Comparison of ENCODE assay signal across 14 cellular contexts in the genomic region with DNA sequence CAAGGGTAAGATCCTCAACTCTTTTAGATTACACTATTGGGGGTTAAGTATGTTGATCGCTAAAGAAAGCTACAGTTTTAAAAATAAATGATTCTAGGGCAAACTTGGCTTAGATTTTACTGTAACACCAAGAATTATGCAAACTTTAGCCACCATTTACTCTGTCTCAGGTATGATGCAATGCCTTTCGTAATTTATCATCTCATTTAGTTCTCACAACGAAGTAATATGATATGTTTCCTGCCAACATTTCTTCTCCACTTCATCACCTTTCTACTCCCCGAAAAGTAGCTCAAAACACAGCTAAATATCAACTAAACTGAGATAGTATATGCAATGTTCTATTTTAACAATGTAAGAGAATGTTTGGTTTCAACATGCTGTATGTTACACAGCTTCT.
"Had no signal": no experiment of that assay in that cellular context is flagged by ENCODE, and none has a peak within 500 bp of the region (broad histone marks: within the 10 kb centered on the region; RNA-seq: fewer than 3 reads in every experiment).

No MANE protein-coding gene starts in this region.

- H3K27ac Mint-ChIP-seq: mesothelial cell of epicardium, neural progenitor cell had no signal

- H3K4me1 Mint-ChIP-seq: mesothelial cell of epicardium, neural progenitor cell had no signal

- H3K27ac ChIP-seq: lower lobe of right lung, neural progenitor cell, skin epidermis, tibial artery, vagina had no signal

- H3K9me3 ChIP-seq: lower lobe of right lung, tibial artery, vagina had no signal

- H3K9me3 Mint-ChIP-seq: mesothelial cell of epicardium, neural progenitor cell had no signal

- H2AFZ ChIP-seq: neural progenitor cell had no signal

- H3K4me3 ChIP-seq: lower lobe of right lung, neural progenitor cell, skin epidermis, tibial artery, vagina had no signal

- H3K27me3 ChIP-seq: neural progenitor cell, tibial artery, vagina had no signal

- DNase-seq: activated CD4-positive, alpha-beta T cell treated with anti-CD3 and anti-CD28 coated beads, Interleukin-2, amount 50 U/mL, for 1 hour; activated gamma-delta T cell treated with Interleukin-2 at 50 U/mL for 16 hours; activated T-cell treated with anti-CD3 and anti-CD28 coated beads, Interleukin-2, amount 50 U/mL, for 48 hours; central memory CD4-positive, alpha-beta T cell; cortex of kidney; effector CD8-positive, alpha-beta T cell; hippocampal formation; lower lobe of right lung; T-helper 2 cell; tibial artery had no signal

- H3K9ac ChIP-seq: neural progenitor cell had no signal

- H3K4me1 ChIP-seq: lower lobe of right lung, neural progenitor cell, tibial artery, vagina had no signal

- H3K4me3 Mint-ChIP-seq: mesothelial cell of epicardium, neural progenitor cell had no signal

- H3K4me2 ChIP-seq: neural progenitor cell had no signal

- ATAC-seq: lower lobe of right lung had no signal
